Comparison of ENCODE assay signal across 10 cellular contexts in the genomic region with DNA sequence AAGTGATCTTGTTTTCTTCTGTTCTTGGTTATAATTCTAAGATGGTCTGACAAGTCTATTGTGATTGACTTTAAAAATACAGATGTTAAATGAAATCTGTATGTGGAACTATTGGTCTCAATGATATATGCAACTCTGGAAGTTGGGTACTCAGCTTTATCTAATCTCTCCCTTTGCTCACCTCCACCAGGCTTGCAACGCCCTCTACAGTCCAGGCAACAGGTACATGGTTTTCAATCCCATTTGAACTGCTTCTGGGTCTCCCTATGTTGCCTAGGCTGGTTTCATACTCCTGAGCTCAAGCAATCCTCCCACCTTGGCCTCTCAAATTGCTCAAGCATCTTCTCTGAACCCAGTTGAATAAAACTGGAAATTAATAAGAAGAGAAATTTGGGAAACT. TPM values are rescaled to one million over a fixed set of nuclear protein-coding genes. Genes with fewer than 3 reads are reported as not detected.
DNase-seq lines count a peak whose midpoint lies in the region; TF ChIP-seq lines count a peak whose summit lies in the region.
"Had no signal": no experiment of that assay in that cellular context is flagged by ENCODE, and none has a peak within 500 bp of the region (broad histone marks: within the 10 kb centered on the region; RNA-seq: fewer than 3 reads in every experiment).

No MANE protein-coding gene starts in this region.

- no peak overlapping the region for H3K18ac ChIP-seq in mesenchymal stem cell (ENCODE audit: low read depth in 1 of 2, low read length in 2 of 2)

- H4K91ac ChIP-seq in mesenchymal stem cell (ENCODE audit: low read length), result no peak overlapping the region

- TF ChIP-seq CTCF in BJ (IDR thresholded peaks at IDR 0.05; ENCODE audit: insufficient read depth, low read depth, low read length), result peak; percentile 18; the same call in 1 of the 2 replicates
- TF ChIP-seq CTCF in left ventricle myocardium inferior (IDR thresholded peaks at IDR 0.05; ENCODE audit: borderline replicate concordance), result peak; percentile 37
- no peak for TF ChIP-seq CTCF in chondrocyte (IDR thresholded peaks at IDR 0.05)
- TF ChIP-seq CTCF in tibial nerve (IDR thresholded peaks at IDR 0.05), result peak in 1 of 5 experiments; percentile 42

- CTCF ChIA-PET in BJ (lab: Yijun Ruan, JAX), result interaction anchor here (0.6 kb wide), 1 partner anchor 43 kb away, joined by 3 read pairs; no protein-coding TSS in a partner anchor

- no peaks in the 10 kb centered on the region for H3K36me3 Mint-ChIP-seq in chondrocyte (ENCODE audit: low read depth)
- H3K36me3 Mint-ChIP-seq: activated naive CD4-positive, alpha-beta T cell treated with anti-CD3 and anti-CD28 coated beads, Interleukin-2, amount 50 U/mL, for 72 hours had no signal

- no peak overlapping the region for H3K4me3 Mint-ChIP-seq in chondrocyte (ENCODE audit: unreplicated experiment)

- intact Hi-C loops in left ventricle myocardium inferior (cut with micrococcal nuclease), result no loop called here

- H3K27ac Mint-ChIP-seq in chondrocyte (ENCODE audit: unreplicated experiment), result no peak overlapping the region
- H3K27ac Mint-ChIP-seq: activated naive CD4-positive, alpha-beta T cell treated with anti-CD3 and anti-CD28 coated beads, Interleukin-2, amount 50 U/mL, for 72 hours had no signal

- peaks cover 30% of the 10 kb centered on the region for H3K27me3 Mint-ChIP-seq in chondrocyte (ENCODE audit: low read depth)

- no peak overlapping the region for H2BK12ac ChIP-seq in mesenchymal stem cell (ENCODE audit: low read length in 2 of 2)

- no peak overlapping the region for H3K14ac ChIP-seq in mesenchymal stem cell (ENCODE audit: low read length in 2 of 2)

- H2AK5ac ChIP-seq in mesenchymal stem cell (ENCODE audit: low read length, severe bottlenecking), result no peak overlapping the region

- H2BK120ac ChIP-seq in mesenchymal stem cell (ENCODE audit: low read depth, low read length), result no peak overlapping the region

- POLR2A ChIA-PET in BJ (lab: Charles Lee), result no interaction called here

- H3K4me1 Mint-ChIP-seq in chondrocyte (ENCODE audit: low read depth), result no peaks in the 10 kb centered on the region

- WGBS in mesenchymal stem cell, result 0% methylated on average over 1 of the region's 1 CpG
- WGBS in tibial nerve, 2 donors, result 0 to 4% methylated on average over 1 of the region's 1 CpG

- no peak for TF ChIP-seq EP300 in tibial nerve (IDR thresholded peaks at IDR 0.05)

- no peaks in the 10 kb centered on the region for H3K36me3 ChIP-seq in BJ (ENCODE audit: control insufficient read depth, insufficient read depth, low read length)
- H3K36me3 ChIP-seq in left ventricle myocardium inferior, result no peaks in the 10 kb centered on the region
- no peaks in the 10 kb centered on the region for H3K36me3 ChIP-seq in mesenchymal stem cell (ENCODE audit: control insufficient read depth in 1 of 2, insufficient read depth in 2 of 2, low read depth in 1 of 2, low read length in 2 of 2)
- H3K36me3 ChIP-seq in tibial nerve, result no peaks in the 10 kb centered on the region

- no peak overlapping the region for H3K4me2 ChIP-seq in mesenchymal stem cell (ENCODE audit: low read length, poor library complexity, severe bottlenecking)

- H3K9ac ChIP-seq in mesenchymal stem cell (ENCODE audit: low read length), result no peak overlapping the region

- H3K23ac ChIP-seq in mesenchymal stem cell (ENCODE audit: low read length in 2 of 2), result no peak overlapping the region

- no peak overlapping the region for H2BK15ac ChIP-seq in mesenchymal stem cell (ENCODE audit: low read depth, poor library complexity, severe bottlenecking)

- H3K27me3 ChIP-seq in BJ (ENCODE audit: control insufficient read depth, insufficient read depth, low read length) (no peaks in the 10 kb centered on the region), left ventricle myocardium inferior (ENCODE audit: low read depth) (peaks cover 7% of the 10 kb centered on the region), mesenchymal stem cell (ENCODE audit: control insufficient read depth in 1 of 2, insufficient read depth in 1 of 2, low read length in 2 of 2) (peaks cover 3 to 37% of the 10 kb centered on the region in 2 experiments), tibial nerve (peaks cover 0 to under 1% of the 10 kb centered on the region in 2 donors)

- H3K27ac ChIP-seq in left ventricle myocardium inferior (replicated peaks), result no peak overlapping the region
- H3K27ac ChIP-seq in mesenchymal stem cell (ENCODE audit: low read length, poor library complexity, severe bottlenecking), result no peak overlapping the region
- H3K27ac ChIP-seq in tibial nerve, result no peak overlapping the region

- peaks cover 10% of the 10 kb centered on the region for H3K9me3 Mint-ChIP-seq in chondrocyte (ENCODE audit: low read depth)

- H2AFZ ChIP-seq in mesenchymal stem cell (ENCODE audit: low read depth, low read length), result no peak overlapping the region

- H3K9me3 ChIP-seq in left ventricle myocardium inferior (replicated peaks) (peaks cover 10% of the 10 kb centered on the region), mesenchymal stem cell (ENCODE audit: control insufficient read depth, low read length) (no peaks in the 10 kb centered on the region), tibial nerve (peaks cover 0 to 7% (median 0%) of the 10 kb centered on the region in 4 donors)

- H3K4me1 ChIP-seq in left ventricle myocardium inferior, result no peaks in the 10 kb centered on the region
- no peaks in the 10 kb centered on the region for H3K4me1 ChIP-seq in mesenchymal stem cell (ENCODE audit: control insufficient read depth, insufficient read depth, low read depth, low read length)
- no peaks in the 10 kb centered on the region for H3K4me1 ChIP-seq in tibial nerve

- no peak overlapping the region for H3K4ac ChIP-seq in mesenchymal stem cell (ENCODE audit: low read depth in 1 of 2, low read length in 2 of 2)

- no peak for DNase-seq in BJ (ENCODE audit: low read depth)
- peak; percentile 15 for DNase-seq in HPDE6-E6E7 (ENCODE audit: extremely low spot score)
- peak; percentile 41 to 48 for DNase-seq in activated CD4-positive, alpha-beta T cell treated with anti-CD3 and anti-CD28 coated beads, Interleukin-2, amount 50 U/mL, for 48 hours
- DNase-seq in left ventricle myocardium inferior, result no peak
- peak; percentile 8 to 27 for DNase-seq in stimulated activated CD8-positive, alpha-beta memory T cell treated with anti-CD3 and anti-CD28 coated beads, Interleukin-15, amount 100 ng/mL, for 4 hours (ENCODE audit: low read depth in 2 of 2)
- DNase-seq in chondrocyte (ENCODE audit: low spot score), result no peak
- no peak for DNase-seq in mesenchymal stem cell
- no peak for DNase-seq in tibial nerve (ENCODE audit: low spot score in 2 of 2)

- H3K4me3 ChIP-seq in BJ (ENCODE audit: low read depth, low read length) (no peak overlapping the region), left ventricle myocardium inferior (no peak overlapping the region), mesenchymal stem cell (ENCODE audit: insufficient read depth in 1 of 2, low read depth in 1 of 2, low read length in 2 of 2) (no peak overlapping the region), tibial nerve (no peak overlapping the region)

- H2BK5ac ChIP-seq in mesenchymal stem cell (ENCODE audit: low read depth, low read length, poor library complexity, severe bottlenecking), result no peak overlapping the region

- no peak overlapping the region for H4K8ac ChIP-seq in mesenchymal stem cell (ENCODE audit: low read length)

- TF ChIP-seq POLR2A in tibial nerve (IDR thresholded peaks at IDR 0.05), result no peak

- H3K79me1 ChIP-seq in mesenchymal stem cell (replicated peaks; ENCODE audit: low read length, poor library complexity, severe bottlenecking), result no peaks in the 10 kb centered on the region

RNA-seq across cellular contexts. Expression of a gene that starts 25.6 kb away (rescaled TPM):
- polyA plus RNA-seq in BJ (2011; rRNA removed), result not detected in 2 replicates
- not detected in 2 replicates for polyA minus RNA-seq in BJ (2011; rRNA and poly(A)+ RNA removed)
- total RNA-seq in left ventricle myocardium inferior, result 2.0 TPM
- total RNA-seq in chondrocyte, result not detected in 3 replicates
- not detected for polyA plus RNA-seq in mesenchymal stem cell (2013, experiment 1 of 2)
- not detected for polyA plus RNA-seq in mesenchymal stem cell (2013, experiment 2 of 2)
- 10 to 100 TPM in 1 of 4 donors, 1 to 10 TPM in 2, under 1 TPM in 1; 0.90 to 12.0 (median 3.0) TPM for total RNA-seq in tibial nerve

RNA-seq across cellular contexts. Expression of a gene that starts 49.2 kb away (rescaled TPM):
- polyA plus RNA-seq in BJ (2011; rRNA removed), result not detected in 2 replicates
- polyA minus RNA-seq in BJ (2011; rRNA and poly(A)+ RNA removed), result not detected in 2 replicates
- 1.8 TPM for total RNA-seq in left ventricle myocardium inferior
- total RNA-seq in chondrocyte, result not detected in 3 replicates
- polyA plus RNA-seq in mesenchymal stem cell (2013, experiment 1 of 2), result not detected
- polyA plus RNA-seq in mesenchymal stem cell (2013, experiment 2 of 2), result not detected
- total RNA-seq in tibial nerve, result 1 to 10 TPM in 1 of 4 donors, under 1 TPM in 2, not detected in 1; 0.63 to 1.8 (median 0.98) TPM
- total RNA-seq: activated naive CD4-positive, alpha-beta T cell treated with anti-CD3 and anti-CD28 coated beads, Interleukin-2, amount 50 U/mL, for 72 hours; skeletal muscle tissue had no signal

RNA-seq across cellular contexts. Expression of a gene that starts 54.8 kb away (rescaled TPM):
- polyA plus RNA-seq in BJ (2011; rRNA removed), result not detected in 2 replicates
- not detected in 2 replicates for polyA minus RNA-seq in BJ (2011; rRNA and poly(A)+ RNA removed)
- 5.4 TPM for total RNA-seq in left ventricle myocardium inferior
- total RNA-seq in chondrocyte, result not detected in 3 replicates
- polyA plus RNA-seq in mesenchymal stem cell (2013, experiment 1 of 2), result not detected
- not detected for polyA plus RNA-seq in mesenchymal stem cell (2013, experiment 2 of 2)
- 10 to 100 TPM in 1 of 4 donors, 1 to 10 TPM in 2, under 1 TPM in 1; 0.30 to 17.2 (median 9.2) TPM for total RNA-seq in tibial nerve

Comparison
In these comparisons a context has a peak if more than half of its experiments do, and no peak if none do; other contexts are left out.
1. DNase-seq: peak in HPDE6-E6E7 (single experiment), activated CD4-positive, alpha-beta T cell treated with anti-CD3 and anti-CD28 coated beads, Interleukin-2, amount 50 U/mL, for 48 hours (2 of 2) and stimulated activated CD8-positive, alpha-beta memory T cell treated with anti-CD3 and anti-CD28 coated beads, Interleukin-15, amount 100 ng/mL, for 4 hours (2 of 2); none in BJ (single experiment), left ventricle myocardium inferior (single experiment), chondrocyte (single experiment), mesenchymal stem cell (single experiment) and tibial nerve (0 of 2).